Comparison of ENCODE assay signal across 9 cellular contexts in genomic region chr11:57131080-57131790, GRCh38. TPM values are rescaled to one million over a fixed set of nuclear protein-coding genes. Genes with fewer than 3 reads are reported as not detected.
DNase-seq lines count a peak whose midpoint lies in the region; ATAC-seq and TF ChIP-seq lines count a peak whose summit lies in the region.
"Had no signal": no experiment of that assay in that cellular context is flagged by ENCODE, and none has a peak within 500 bp of the region (broad histone marks: within the 10 kb centered on the region; RNA-seq: fewer than 3 reads in every experiment).

No MANE protein-coding gene starts in this region.

- no peak overlapping the region for H3K4me3 ChIP-seq in DND-41 (ENCODE audit: low read depth in 1 of 2, low read length in 2 of 2)
- H3K4me3 ChIP-seq in endodermal cell (ENCODE audit: low read length), result no peak overlapping the region
- H3K4me3 ChIP-seq in neural cell (ENCODE audit: low read length), result no peak overlapping the region

- ATAC-seq in DND-41 (ENCODE audit: insufficient read depth, low read depth) (no peak), GM21737 (IDR thresholded peaks at IDR 0.05; ENCODE audit: unreplicated experiment) (no peak)
- no peak for ATAC-seq in activated naive CD8-positive, alpha-beta T cell treated with anti-CD3 and anti-CD28 coated beads, Interleukin-2, amount 50 U/mL, for 24 hours

- H4K20me1 ChIP-seq in DND-41 (ENCODE audit: insufficient read depth, low read length), result no peaks in the 10 kb centered on the region
- no peaks in the 10 kb centered on the region for H4K20me1 ChIP-seq in neural cell (ENCODE audit: insufficient read depth)

- no peak overlapping the region for H3K27ac Mint-ChIP-seq in endodermal cell
- no peak overlapping the region for H3K27ac Mint-ChIP-seq in activated naive CD8-positive, alpha-beta T cell treated with anti-CD3 and anti-CD28 coated beads, Interleukin-2, amount 50 U/mL, for 24 hours
- no peak overlapping the region for H3K27ac Mint-ChIP-seq in activated naive CD4-positive, alpha-beta T cell treated with anti-CD3 and anti-CD28 coated beads, Interleukin-2, amount 10 ng/mL, durations not matched to agents 7 days and 5 days

- H3K4me1 ChIP-seq in DND-41 (ENCODE audit: insufficient read depth, low read length) (no peaks in the 10 kb centered on the region), endodermal cell (ENCODE audit: control insufficient read depth, insufficient read depth, low read length) (no peaks in the 10 kb centered on the region)

- H3F3A ChIP-seq in neural cell (ENCODE audit: insufficient read depth, low read length, poor library complexity, severe bottlenecking), result no peaks in the 10 kb centered on the region

- DNase-seq in DND-41, result no peak
- DNase-seq in NCI-H146 treated with DMSO at 0.1 percent for 48 hours (lab: John Stamatoyannopoulos, UW; ENCODE audit: unreplicated experiment), result peak; percentile 5
- peak; percentile 93 for DNase-seq in endodermal cell
- no peak for DNase-seq in activated naive CD8-positive, alpha-beta T cell treated with anti-CD3 and anti-CD28 coated beads, Interleukin-2, amount 50 U/mL, for 24 hours
- DNase-seq in activated CD4-positive, CD25-positive, alpha-beta regulatory T cell (lab: John Stamatoyannopoulos, UW), result no peak
- no peak for DNase-seq in activated naive CD4-positive, alpha-beta T cell treated with anti-CD3 and anti-CD28 coated beads, Interleukin-2, amount 10 ng/mL, durations not matched to agents 7 days and 5 days

- H3K36me3 ChIP-seq in DND-41 (ENCODE audit: insufficient read depth, low read length) (no peaks in the 10 kb centered on the region), endodermal cell (ENCODE audit: control insufficient read depth, insufficient read depth, low read length) (no peaks in the 10 kb centered on the region), neural cell (ENCODE audit: insufficient read depth, low read length) (no peaks in the 10 kb centered on the region)

- H3K27ac ChIP-seq in DND-41 (ENCODE audit: low read length) (no peak overlapping the region), endodermal cell (ENCODE audit: low read depth, low read length) (no peak overlapping the region), neural cell (ENCODE audit: low read length) (no peak overlapping the region)

- peak; percentile 63 for TF ChIP-seq RAD21 in neural cell (conservative IDR thresholded peaks at IDR 0.05)

- WGBS in endodermal cell (ENCODE audit: insufficient coverage in 1 of 2, insufficient read length in 1 of 2), 2 experiments, result 68 to 90% methylated on average over 3 to 8 of the region's 8 CpGs

- H3K36me3 Mint-ChIP-seq in endodermal cell (ENCODE audit: low read depth), result no peaks in the 10 kb centered on the region
- no peaks in the 10 kb centered on the region for H3K36me3 Mint-ChIP-seq in activated naive CD8-positive, alpha-beta T cell treated with anti-CD3 and anti-CD28 coated beads, Interleukin-2, amount 50 U/mL, for 24 hours (ENCODE audit: low read depth)
- H3K36me3 Mint-ChIP-seq in activated naive CD4-positive, alpha-beta T cell treated with anti-CD3 and anti-CD28 coated beads, Interleukin-2, amount 10 ng/mL, durations not matched to agents 7 days and 5 days, result no peaks in the 10 kb centered on the region

- no peaks in the 10 kb centered on the region for H3K79me2 ChIP-seq in DND-41 (ENCODE audit: insufficient read depth, low read length)
- H3K79me2 ChIP-seq in neural cell (replicated peaks; ENCODE audit: insufficient read depth, low read length), result no peaks in the 10 kb centered on the region

- no peak for TF ChIP-seq EP300 in neural cell (conservative IDR thresholded peaks at IDR 0.05; ENCODE audit: poor library complexity, severe bottlenecking)

- no peaks in the 10 kb centered on the region for H3K4me1 Mint-ChIP-seq in endodermal cell
- no peaks in the 10 kb centered on the region for H3K4me1 Mint-ChIP-seq in activated naive CD8-positive, alpha-beta T cell treated with anti-CD3 and anti-CD28 coated beads, Interleukin-2, amount 50 U/mL, for 24 hours
- no peaks in the 10 kb centered on the region for H3K4me1 Mint-ChIP-seq in activated naive CD4-positive, alpha-beta T cell treated with anti-CD3 and anti-CD28 coated beads, Interleukin-2, amount 10 ng/mL, durations not matched to agents 7 days and 5 days
- H3K4me1 Mint-ChIP-seq: central memory CD8-positive, alpha-beta T cell had no signal

- peaks cover 2% of the 10 kb centered on the region for H3K27me3 Mint-ChIP-seq in endodermal cell (ENCODE audit: insufficient read depth)
- peaks cover 14% of the 10 kb centered on the region for H3K27me3 Mint-ChIP-seq in activated naive CD8-positive, alpha-beta T cell treated with anti-CD3 and anti-CD28 coated beads, Interleukin-2, amount 50 U/mL, for 24 hours
- no peaks in the 10 kb centered on the region for H3K27me3 Mint-ChIP-seq in activated naive CD4-positive, alpha-beta T cell treated with anti-CD3 and anti-CD28 coated beads, Interleukin-2, amount 10 ng/mL, durations not matched to agents 7 days and 5 days

- H3K9me3 Mint-ChIP-seq in endodermal cell, result no peaks in the 10 kb centered on the region
- no peaks in the 10 kb centered on the region for H3K9me3 Mint-ChIP-seq in activated naive CD8-positive, alpha-beta T cell treated with anti-CD3 and anti-CD28 coated beads, Interleukin-2, amount 50 U/mL, for 24 hours
- H3K9me3 Mint-ChIP-seq in activated naive CD4-positive, alpha-beta T cell treated with anti-CD3 and anti-CD28 coated beads, Interleukin-2, amount 10 ng/mL, durations not matched to agents 7 days and 5 days, result no peaks in the 10 kb centered on the region
- H3K9me3 Mint-ChIP-seq: central memory CD8-positive, alpha-beta T cell had no signal

- TF ChIP-seq CTCF in DND-41 (IDR thresholded peaks at IDR 0.05; ENCODE audit: borderline replicate concordance, extremely low read depth, low read length, poor library complexity, severe bottlenecking), result peak; percentile 45
- TF ChIP-seq CTCF in endodermal cell (conservative IDR thresholded peaks at IDR 0.05), result peak; percentile 96
- TF ChIP-seq CTCF in neural cell (IDR thresholded peaks at IDR 0.05; ENCODE audit: poor library complexity, severe bottlenecking), result peak; percentile 55

- H3K9me2 ChIP-seq in neural cell (ENCODE audit: insufficient read depth, low read length), result no peaks in the 10 kb centered on the region

- H3K9me3 ChIP-seq in DND-41 (ENCODE audit: insufficient read depth, low read length, severe bottlenecking) (no peaks in the 10 kb centered on the region), endodermal cell (ENCODE audit: control insufficient read depth, low read length) (no peaks in the 10 kb centered on the region), neural cell (ENCODE audit: low read length) (no peaks in the 10 kb centered on the region)

- H3K4me2 ChIP-seq in DND-41 (ENCODE audit: insufficient read depth, low read length) (no peak overlapping the region), neural cell (ENCODE audit: low read length) (no peak overlapping the region)

- H3K27me3 ChIP-seq in DND-41 (ENCODE audit: insufficient read depth, low read length, poor library complexity) (peaks cover 12% of the 10 kb centered on the region), endodermal cell (ENCODE audit: control insufficient read depth, insufficient read depth, low read length, poor library complexity, severe bottlenecking) (peaks cover 15% of the 10 kb centered on the region), neural cell (ENCODE audit: insufficient read depth, low read depth, low read length) (no peaks in the 10 kb centered on the region)

- H3K4me3 Mint-ChIP-seq in endodermal cell, result no peak overlapping the region
- H3K4me3 Mint-ChIP-seq in activated naive CD8-positive, alpha-beta T cell treated with anti-CD3 and anti-CD28 coated beads, Interleukin-2, amount 50 U/mL, for 24 hours, result no peak overlapping the region
- H3K4me3 Mint-ChIP-seq in activated naive CD4-positive, alpha-beta T cell treated with anti-CD3 and anti-CD28 coated beads, Interleukin-2, amount 10 ng/mL, durations not matched to agents 7 days and 5 days, result no peak overlapping the region
- H3K4me3 Mint-ChIP-seq: central memory CD8-positive, alpha-beta T cell had no signal

- CTCF ChIA-PET in activated naive CD4-positive, alpha-beta T cell treated with anti-CD3 and anti-CD28 coated beads, Interleukin-2, amount 10 ng/mL, durations not matched to agents 7 days and 5 days (lab: Charles Lee), result interaction anchor here (1.1 kb wide), 1 partner anchor 118 kb away, joined by 3 read pairs; no protein-coding TSS in a partner anchor

- no peak overlapping the region for H3K9ac ChIP-seq in DND-41 (ENCODE audit: low read depth, low read length)
- H3K9ac ChIP-seq in endodermal cell (ENCODE audit: extremely low read depth, low read length, poor library complexity, severe bottlenecking), result no peak overlapping the region
- H3K9ac ChIP-seq in neural cell (ENCODE audit: low read length), result no peak overlapping the region

- H2AFZ ChIP-seq in DND-41 (ENCODE audit: low read depth, low read length) (no peak overlapping the region), neural cell (ENCODE audit: low read depth, low read length) (no peak overlapping the region)

TF ChIP-seq in neural cell, 6 proteins besides CTCF, POLR2A, EP300 and RAD21 (continues in another document):
- peak; percentile 64 for TF ChIP-seq SMC3 (conservative IDR thresholded peaks at IDR 0.05; ENCODE audit: poor library complexity)

RNA-seq across cellular contexts. Expression of gene LRRC55, which starts 50.5 kb away (rescaled TPM):
- total RNA-seq in endodermal cell, result under 1 TPM in 1 of 2 donors, not detected in 1; 0.04 TPM
- 8.9 TPM for polyA plus RNA-seq in endodermal cell (2013, experiment 1 of 2)
- 8.4 TPM for polyA plus RNA-seq in endodermal cell (2013, experiment 2 of 2)
- 2.8 and 3.3 TPM in 2 replicates for polyA plus RNA-seq in neural cell
- polyA minus RNA-seq in neural cell, result 4.6 and 6.0 TPM in 2 replicates

Comparison
In these comparisons a context has a peak if more than half of its experiments do, and no peak if none do; other contexts are left out.
1. DNase-seq: peak in NCI-H146 treated with DMSO at 0.1 percent for 48 hours (single experiment) and endodermal cell (single experiment); none in DND-41 (single experiment), activated naive CD8-positive, alpha-beta T cell treated with anti-CD3 and anti-CD28 coated beads, Interleukin-2, amount 50 U/mL, for 24 hours (single experiment), activated CD4-positive, CD25-positive, alpha-beta regulatory T cell (0 of 4) and activated naive CD4-positive, alpha-beta T cell treated with anti-CD3 and anti-CD28 coated beads, Interleukin-2, amount 10 ng/mL, durations not matched to agents 7 days and 5 days (single experiment).
2. CTCF ChIP-seq: peak in every context shown above with its lines; median percentile 96 in endodermal cell; 55 in neural cell; 45 in DND-41.